In the genomic region with DNA sequence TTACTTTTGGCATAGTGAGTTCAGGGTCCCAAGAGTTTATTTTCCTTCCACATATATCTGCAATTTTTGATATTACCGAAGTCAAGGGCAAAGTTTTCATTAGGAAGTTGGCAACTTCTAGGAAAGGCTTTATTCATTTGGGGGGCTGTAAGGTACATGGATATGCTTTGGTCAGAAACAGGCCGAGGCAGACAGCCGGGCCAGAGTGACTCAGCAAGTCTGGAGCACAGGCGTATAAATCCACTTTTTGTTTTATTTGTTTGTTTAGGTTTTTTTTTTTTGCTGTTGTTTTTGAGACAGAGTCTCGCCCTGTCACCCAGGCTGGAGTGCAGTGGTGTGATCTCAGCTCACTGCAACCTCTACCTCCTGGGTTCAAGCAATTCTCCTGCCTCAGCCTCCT, we compare ENCODE assay signal across 10 cellular contexts. TPM values are rescaled to one million over a fixed set of nuclear protein-coding genes. Genes with fewer than 3 reads are reported as not detected.
DNase-seq lines count a peak whose midpoint lies in the region; ATAC-seq, FAIRE-seq and TF ChIP-seq lines count a peak whose summit lies in the region.
"Had no signal": no experiment of that assay in that cellular context is flagged by ENCODE, and none has a peak within 500 bp of the region (broad histone marks: within the 10 kb centered on the region; RNA-seq: fewer than 3 reads in every experiment).

No MANE protein-coding gene starts in this region.

- peak; percentile 41 for DNase-seq in activated CD4-positive, alpha-beta T cell treated with anti-CD3 and anti-CD28 coated beads, Interleukin-2, amount 10 ng/mL, durations not matched to agents 24 days and 14 days
- no peak for DNase-seq in activated CD4-positive, alpha-beta T cell treated with anti-CD3 and anti-CD28 coated beads, Interleukin-2, amount 50 U/mL, for 1 hour
- DNase-seq in bronchial epithelial cell (ENCODE audit: low read depth) (peak; percentile 35), upper lobe of left lung (no peak), NCI-H82 treated with DMSO at 0.1 percent for 48 hours (lab: John Stamatoyannopoulos, UW; ENCODE audit: unreplicated experiment) (no peak)
- no peak for DNase-seq in effector memory CD4-positive, alpha-beta T cell
- DNase-seq: activated gamma-delta T cell treated with Interleukin-2 at 50 U/mL for 16 hours, NCI-H524 had no signal

- H3K36me3 Mint-ChIP-seq in activated CD4-positive, alpha-beta T cell treated with anti-CD3 and anti-CD28 coated beads, Interleukin-2, amount 10 ng/mL, durations not matched to agents 24 days and 14 days (ENCODE audit: low read depth): peaks cover 62% of the 10 kb centered on the region

- H3K27ac ChIP-seq in liver (ENCODE audit: low read depth in 1 of 2, low read length in 2 of 2) (peak overlapping the region; percentile 5 to 40), upper lobe of left lung (peak overlapping the region in 3 of 4 donors; percentile 16 to 76 (median 57))
- H3K27ac ChIP-seq in effector memory CD4-positive, alpha-beta T cell (ENCODE audit: insufficient read depth, low read length, poor library complexity, severe bottlenecking): no peak overlapping the region

- intact Hi-C loops in activated CD4-positive, alpha-beta T cell treated with anti-CD3 and anti-CD28 coated beads, Interleukin-2, amount 10 ng/mL, durations not matched to agents 24 days and 14 days (cut with micrococcal nuclease): no loop called here

- no peak overlapping the region for H3K4me3 Mint-ChIP-seq in activated CD4-positive, alpha-beta T cell treated with anti-CD3 and anti-CD28 coated beads, Interleukin-2, amount 10 ng/mL, durations not matched to agents 24 days and 14 days

- H3K9ac ChIP-seq in liver (ENCODE audit: low read depth in 1 of 2, low read length in 2 of 2): peak overlapping the region in 1 of 2 donors; percentile 38

- no peak for TF ChIP-seq EP300 in upper lobe of left lung (IDR thresholded peaks at IDR 0.05)

- peaks cover 2% of the 10 kb centered on the region for H3K4me1 Mint-ChIP-seq in activated CD4-positive, alpha-beta T cell treated with anti-CD3 and anti-CD28 coated beads, Interleukin-2, amount 10 ng/mL, durations not matched to agents 24 days and 14 days

- peaks cover 21% of the 10 kb centered on the region for H3K9me3 Mint-ChIP-seq in activated CD4-positive, alpha-beta T cell treated with anti-CD3 and anti-CD28 coated beads, Interleukin-2, amount 10 ng/mL, durations not matched to agents 24 days and 14 days

- H3K4me1 ChIP-seq in liver (ENCODE audit: control insufficient read depth in 4 of 4, insufficient read depth in 4 of 4, low read length in 3 of 4) (peaks cover 0 to 16% (median 8%) of the 10 kb centered on the region in 4 donors), upper lobe of left lung (peaks cover 7 to 34% (median 13%) of the 10 kb centered on the region in 4 donors)
- H3K4me1 ChIP-seq in effector memory CD4-positive, alpha-beta T cell (ENCODE audit: control insufficient read depth, insufficient read depth, low read length, poor library complexity, severe bottlenecking): no peaks in the 10 kb centered on the region

- no peaks in the 10 kb centered on the region for H3K27me3 ChIP-seq in bronchial epithelial cell (ENCODE audit: control insufficient read depth, insufficient read depth, low read length)
- no peaks in the 10 kb centered on the region for H3K27me3 ChIP-seq in liver (ENCODE audit: control insufficient read depth in 4 of 4, insufficient read depth in 4 of 4, low read length in 3 of 4)
- no peaks in the 10 kb centered on the region for H3K27me3 ChIP-seq in upper lobe of left lung
- no peaks in the 10 kb centered on the region for H3K27me3 ChIP-seq in effector memory CD4-positive, alpha-beta T cell (replicated peaks; ENCODE audit: control insufficient read depth, insufficient read depth, low read length, poor library complexity, severe bottlenecking)

- no peak overlapping the region for H3K27ac Mint-ChIP-seq in activated CD4-positive, alpha-beta T cell treated with anti-CD3 and anti-CD28 coated beads, Interleukin-2, amount 10 ng/mL, durations not matched to agents 24 days and 14 days

- no peak for FAIRE-seq in bronchial epithelial cell (lab: Jason Lieb, UNC)

- TF ChIP-seq RAD21 in liver (IDR thresholded peaks at IDR 0.05): no peak

- ATAC-seq in upper lobe of left lung (ENCODE audit: low FRiP score in 2 of 2): no peak
- no peak for ATAC-seq in GM18502 (IDR thresholded peaks at IDR 0.05; ENCODE audit: poor library complexity, unreplicated experiment)

- H3K27me3 Mint-ChIP-seq in activated CD4-positive, alpha-beta T cell treated with anti-CD3 and anti-CD28 coated beads, Interleukin-2, amount 10 ng/mL, durations not matched to agents 24 days and 14 days: no peaks in the 10 kb centered on the region

- H3K36me3 ChIP-seq in bronchial epithelial cell (ENCODE audit: control insufficient read depth, insufficient read depth, low read length) (no peaks in the 10 kb centered on the region), liver (ENCODE audit: control insufficient read depth in 4 of 4, insufficient read depth in 3 of 4, low read depth in 1 of 4, low read length in 3 of 4) (peaks cover 0 to 2% (median 0%) of the 10 kb centered on the region in 4 donors), upper lobe of left lung (no peaks in the 10 kb centered on the region)
- no peaks in the 10 kb centered on the region for H3K36me3 ChIP-seq in effector memory CD4-positive, alpha-beta T cell (ENCODE audit: control insufficient read depth, insufficient read depth, low read length)

- 40% methylated on average over 5 of the region's 5 CpGs for WGBS in liver
- 47 to 64% methylated on average over 5 of the region's 5 CpGs for WGBS in upper lobe of left lung, 2 donors

- TF ChIP-seq CTCF in bronchial epithelial cell (IDR thresholded peaks at IDR 0.05; ENCODE audit: insufficient read depth, low read length, severe bottlenecking): no peak
- TF ChIP-seq CTCF in liver (IDR thresholded peaks at IDR 0.05; ENCODE audit: low read depth, low read length, missing input control): no peak
- no peak for TF ChIP-seq CTCF in upper lobe of left lung (IDR thresholded peaks at IDR 0.05)

- H3K9me3 ChIP-seq in liver (ENCODE audit: control insufficient read depth in 4 of 4, low read length in 3 of 4) (no peaks in the 10 kb centered on the region), upper lobe of left lung (peaks cover 0 to 12% (median 4%) of the 10 kb centered on the region in 4 donors)
- no peaks in the 10 kb centered on the region for H3K9me3 ChIP-seq in effector memory CD4-positive, alpha-beta T cell (ENCODE audit: control insufficient read depth, low read length)

- H3K4me3 ChIP-seq in bronchial epithelial cell (ENCODE audit: low read depth, low read length) (no peak overlapping the region), liver (ENCODE audit: low read depth in 1 of 3, low read length in 3 of 3) (no peak overlapping the region), upper lobe of left lung (no peak overlapping the region)
- no peak overlapping the region for H3K4me3 ChIP-seq in effector memory CD4-positive, alpha-beta T cell (ENCODE audit: insufficient read depth, low read depth, low read length, poor library complexity, severe bottlenecking)

- no peak for TF ChIP-seq POLR2A in upper lobe of left lung (IDR thresholded peaks at IDR 0.05)

TF ChIP-seq in liver, 16 proteins besides CTCF, POLR2A, EP300 and RAD21:
- TF ChIP-seq TAF1 (conservative IDR thresholded peaks at IDR 0.05): no peak
- TF ChIP-seq, protein P1, sequence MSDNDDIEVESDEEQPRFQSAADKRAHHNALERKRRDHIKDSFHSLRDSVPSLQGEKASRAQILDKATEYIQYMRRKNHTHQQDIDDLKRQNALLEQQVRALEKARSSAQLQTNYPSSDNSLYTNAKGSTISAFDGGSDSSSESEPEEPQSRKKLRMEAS (IDR thresholded peaks at IDR 0.05): no peak
- TF ChIP-seq HNF4A (conservative IDR thresholded peaks at IDR 0.05): no peak
- TF ChIP-seq FOXA2 (IDR thresholded peaks at IDR 0.05): no peak
- TF ChIP-seq, protein P2, sequence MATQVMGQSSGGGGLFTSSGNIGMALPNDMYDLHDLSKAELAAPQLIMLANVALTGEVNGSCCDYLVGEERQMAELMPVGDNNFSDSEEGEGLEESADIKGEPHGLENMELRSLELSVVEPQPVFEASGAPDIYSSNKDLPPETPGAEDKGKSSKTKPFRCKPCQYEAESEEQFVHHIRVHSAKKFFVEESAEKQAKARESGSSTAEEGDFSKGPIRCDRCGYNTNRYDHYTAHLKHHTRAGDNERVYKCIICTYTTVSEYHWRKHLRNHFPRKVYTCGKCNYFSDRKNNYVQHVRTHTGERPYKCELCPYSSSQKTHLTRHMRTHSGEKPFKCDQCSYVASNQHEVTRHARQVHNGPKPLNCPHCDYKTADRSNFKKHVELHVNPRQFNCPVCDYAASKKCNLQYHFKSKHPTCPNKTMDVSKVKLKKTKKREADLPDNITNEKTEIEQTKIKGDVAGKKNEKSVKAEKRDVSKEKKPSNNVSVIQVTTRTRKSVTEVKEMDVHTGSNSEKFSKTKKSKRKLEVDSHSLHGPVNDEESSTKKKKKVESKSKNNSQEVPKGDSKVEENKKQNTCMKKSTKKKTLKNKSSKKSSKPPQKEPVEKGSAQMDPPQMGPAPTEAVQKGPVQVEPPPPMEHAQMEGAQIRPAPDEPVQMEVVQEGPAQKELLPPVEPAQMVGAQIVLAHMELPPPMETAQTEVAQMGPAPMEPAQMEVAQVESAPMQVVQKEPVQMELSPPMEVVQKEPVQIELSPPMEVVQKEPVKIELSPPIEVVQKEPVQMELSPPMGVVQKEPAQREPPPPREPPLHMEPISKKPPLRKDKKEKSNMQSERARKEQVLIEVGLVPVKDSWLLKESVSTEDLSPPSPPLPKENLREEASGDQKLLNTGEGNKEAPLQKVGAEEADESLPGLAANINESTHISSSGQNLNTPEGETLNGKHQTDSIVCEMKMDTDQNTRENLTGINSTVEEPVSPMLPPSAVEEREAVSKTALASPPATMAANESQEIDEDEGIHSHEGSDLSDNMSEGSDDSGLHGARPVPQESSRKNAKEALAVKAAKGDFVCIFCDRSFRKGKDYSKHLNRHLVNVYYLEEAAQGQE (IDR thresholded peaks at IDR 0.05): no peak

RNA-seq across cellular contexts. Expression of a gene that starts 3.7 kb away (rescaled TPM):
- total RNA-seq in activated CD4-positive, alpha-beta T cell treated with anti-CD3 and anti-CD28 coated beads, Interleukin-2, amount 10 ng/mL, durations not matched to agents 24 days and 14 days: 10.4 and 10.7 TPM in 2 replicates
- total RNA-seq in bronchial epithelial cell: 10.3 and 10.9 TPM in 2 replicates
- total RNA-seq in liver: 10 to 100 TPM in 1 of 2 donors, 1 to 10 TPM in 1; 6.4 to 20.8 TPM
- polyA plus RNA-seq in liver: 1 to 10 TPM; 3.8 to 4.5 TPM
- total RNA-seq in upper lobe of left lung: 10 to 100 TPM in 4 of 6 donors, 1 to 10 TPM in 2; 4.0 to 20.3 (median 11.7) TPM

Comparison
In these comparisons a context has a peak if more than half of its experiments do, and no peak if none do; other contexts are left out.
1. DNase-seq: peak in activated CD4-positive, alpha-beta T cell treated with anti-CD3 and anti-CD28 coated beads, Interleukin-2, amount 10 ng/mL, durations not matched to agents 24 days and 14 days (single experiment) and bronchial epithelial cell (single experiment); none in activated CD4-positive, alpha-beta T cell treated with anti-CD3 and anti-CD28 coated beads, Interleukin-2, amount 50 U/mL, for 1 hour (single experiment), upper lobe of left lung (0 of 2), effector memory CD4-positive, alpha-beta T cell (0 of 3) and NCI-H82 treated with DMSO at 0.1 percent for 48 hours (single experiment).